ENCODE assay signal across 1 cellular context in the genomic region with DNA sequence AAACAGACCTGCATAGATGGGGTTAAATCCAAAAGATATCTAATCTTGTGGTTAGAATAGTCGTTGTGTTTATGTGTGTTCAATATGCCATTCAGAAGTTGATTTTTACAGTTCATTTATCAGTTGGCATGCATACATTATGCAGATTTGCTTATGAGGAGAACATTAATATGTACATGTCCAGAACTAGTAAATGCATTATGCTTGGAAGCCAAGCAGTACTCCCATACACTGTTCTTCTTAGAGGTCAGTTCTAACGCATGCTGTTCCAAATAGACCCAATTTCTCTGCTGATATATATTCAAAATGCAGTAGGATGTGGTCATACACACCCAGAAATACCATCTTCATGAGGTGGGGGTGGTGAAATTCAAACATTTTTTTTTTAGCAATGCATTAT.
TF ChIP-seq lines count a peak whose summit lies in the region.

No MANE protein-coding gene starts in this region.

TF ChIP-seq in H1, 55 proteins besides CTCF, POLR2A, EP300 and RAD21 (continued from another document):
- TF ChIP-seq, protein P1, sequence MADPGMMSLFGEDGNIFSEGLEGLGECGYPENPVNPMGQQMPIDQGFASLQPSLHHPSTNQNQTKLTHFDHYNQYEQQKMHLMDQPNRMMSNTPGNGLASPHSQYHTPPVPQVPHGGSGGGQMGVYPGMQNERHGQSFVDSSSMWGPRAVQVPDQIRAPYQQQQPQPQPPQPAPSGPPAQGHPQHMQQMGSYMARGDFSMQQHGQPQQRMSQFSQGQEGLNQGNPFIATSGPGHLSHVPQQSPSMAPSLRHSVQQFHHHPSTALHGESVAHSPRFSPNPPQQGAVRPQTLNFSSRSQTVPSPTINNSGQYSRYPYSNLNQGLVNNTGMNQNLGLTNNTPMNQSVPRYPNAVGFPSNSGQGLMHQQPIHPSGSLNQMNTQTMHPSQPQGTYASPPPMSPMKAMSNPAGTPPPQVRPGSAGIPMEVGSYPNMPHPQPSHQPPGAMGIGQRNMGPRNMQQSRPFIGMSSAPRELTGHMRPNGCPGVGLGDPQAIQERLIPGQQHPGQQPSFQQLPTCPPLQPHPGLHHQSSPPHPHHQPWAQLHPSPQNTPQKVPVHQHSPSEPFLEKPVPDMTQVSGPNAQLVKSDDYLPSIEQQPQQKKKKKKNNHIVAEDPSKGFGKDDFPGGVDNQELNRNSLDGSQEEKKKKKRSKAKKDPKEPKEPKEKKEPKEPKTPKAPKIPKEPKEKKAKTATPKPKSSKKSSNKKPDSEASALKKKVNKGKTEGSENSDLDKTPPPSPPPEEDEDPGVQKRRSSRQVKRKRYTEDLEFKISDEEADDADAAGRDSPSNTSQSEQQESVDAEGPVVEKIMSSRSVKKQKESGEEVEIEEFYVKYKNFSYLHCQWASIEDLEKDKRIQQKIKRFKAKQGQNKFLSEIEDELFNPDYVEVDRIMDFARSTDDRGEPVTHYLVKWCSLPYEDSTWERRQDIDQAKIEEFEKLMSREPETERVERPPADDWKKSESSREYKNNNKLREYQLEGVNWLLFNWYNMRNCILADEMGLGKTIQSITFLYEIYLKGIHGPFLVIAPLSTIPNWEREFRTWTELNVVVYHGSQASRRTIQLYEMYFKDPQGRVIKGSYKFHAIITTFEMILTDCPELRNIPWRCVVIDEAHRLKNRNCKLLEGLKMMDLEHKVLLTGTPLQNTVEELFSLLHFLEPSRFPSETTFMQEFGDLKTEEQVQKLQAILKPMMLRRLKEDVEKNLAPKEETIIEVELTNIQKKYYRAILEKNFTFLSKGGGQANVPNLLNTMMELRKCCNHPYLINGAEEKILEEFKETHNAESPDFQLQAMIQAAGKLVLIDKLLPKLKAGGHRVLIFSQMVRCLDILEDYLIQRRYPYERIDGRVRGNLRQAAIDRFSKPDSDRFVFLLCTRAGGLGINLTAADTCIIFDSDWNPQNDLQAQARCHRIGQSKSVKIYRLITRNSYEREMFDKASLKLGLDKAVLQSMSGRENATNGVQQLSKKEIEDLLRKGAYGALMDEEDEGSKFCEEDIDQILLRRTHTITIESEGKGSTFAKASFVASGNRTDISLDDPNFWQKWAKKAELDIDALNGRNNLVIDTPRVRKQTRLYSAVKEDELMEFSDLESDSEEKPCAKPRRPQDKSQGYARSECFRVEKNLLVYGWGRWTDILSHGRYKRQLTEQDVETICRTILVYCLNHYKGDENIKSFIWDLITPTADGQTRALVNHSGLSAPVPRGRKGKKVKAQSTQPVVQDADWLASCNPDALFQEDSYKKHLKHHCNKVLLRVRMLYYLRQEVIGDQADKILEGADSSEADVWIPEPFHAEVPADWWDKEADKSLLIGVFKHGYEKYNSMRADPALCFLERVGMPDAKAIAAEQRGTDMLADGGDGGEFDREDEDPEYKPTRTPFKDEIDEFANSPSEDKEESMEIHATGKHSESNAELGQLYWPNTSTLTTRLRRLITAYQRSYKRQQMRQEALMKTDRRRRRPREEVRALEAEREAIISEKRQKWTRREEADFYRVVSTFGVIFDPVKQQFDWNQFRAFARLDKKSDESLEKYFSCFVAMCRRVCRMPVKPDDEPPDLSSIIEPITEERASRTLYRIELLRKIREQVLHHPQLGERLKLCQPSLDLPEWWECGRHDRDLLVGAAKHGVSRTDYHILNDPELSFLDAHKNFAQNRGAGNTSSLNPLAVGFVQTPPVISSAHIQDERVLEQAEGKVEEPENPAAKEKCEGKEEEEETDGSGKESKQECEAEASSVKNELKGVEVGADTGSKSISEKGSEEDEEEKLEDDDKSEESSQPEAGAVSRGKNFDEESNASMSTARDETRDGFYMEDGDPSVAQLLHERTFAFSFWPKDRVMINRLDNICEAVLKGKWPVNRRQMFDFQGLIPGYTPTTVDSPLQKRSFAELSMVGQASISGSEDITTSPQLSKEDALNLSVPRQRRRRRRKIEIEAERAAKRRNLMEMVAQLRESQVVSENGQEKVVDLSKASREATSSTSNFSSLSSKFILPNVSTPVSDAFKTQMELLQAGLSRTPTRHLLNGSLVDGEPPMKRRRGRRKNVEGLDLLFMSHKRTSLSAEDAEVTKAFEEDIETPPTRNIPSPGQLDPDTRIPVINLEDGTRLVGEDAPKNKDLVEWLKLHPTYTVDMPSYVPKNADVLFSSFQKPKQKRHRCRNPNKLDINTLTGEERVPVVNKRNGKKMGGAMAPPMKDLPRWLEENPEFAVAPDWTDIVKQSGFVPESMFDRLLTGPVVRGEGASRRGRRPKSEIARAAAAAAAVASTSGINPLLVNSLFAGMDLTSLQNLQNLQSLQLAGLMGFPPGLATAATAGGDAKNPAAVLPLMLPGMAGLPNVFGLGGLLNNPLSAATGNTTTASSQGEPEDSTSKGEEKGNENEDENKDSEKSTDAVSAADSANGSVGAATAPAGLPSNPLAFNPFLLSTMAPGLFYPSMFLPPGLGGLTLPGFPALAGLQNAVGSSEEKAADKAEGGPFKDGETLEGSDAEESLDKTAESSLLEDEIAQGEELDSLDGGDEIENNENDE (IDR thresholded peaks at IDR 0.05; ENCODE audit: insufficient replicate concordance, low read length) = no peak
- no peak for TF ChIP-seq SRF (IDR thresholded peaks at IDR 0.05; ENCODE audit: low read depth, low read length)
